8 cellular contexts compared by ENCODE assay signal in the genomic region with DNA sequence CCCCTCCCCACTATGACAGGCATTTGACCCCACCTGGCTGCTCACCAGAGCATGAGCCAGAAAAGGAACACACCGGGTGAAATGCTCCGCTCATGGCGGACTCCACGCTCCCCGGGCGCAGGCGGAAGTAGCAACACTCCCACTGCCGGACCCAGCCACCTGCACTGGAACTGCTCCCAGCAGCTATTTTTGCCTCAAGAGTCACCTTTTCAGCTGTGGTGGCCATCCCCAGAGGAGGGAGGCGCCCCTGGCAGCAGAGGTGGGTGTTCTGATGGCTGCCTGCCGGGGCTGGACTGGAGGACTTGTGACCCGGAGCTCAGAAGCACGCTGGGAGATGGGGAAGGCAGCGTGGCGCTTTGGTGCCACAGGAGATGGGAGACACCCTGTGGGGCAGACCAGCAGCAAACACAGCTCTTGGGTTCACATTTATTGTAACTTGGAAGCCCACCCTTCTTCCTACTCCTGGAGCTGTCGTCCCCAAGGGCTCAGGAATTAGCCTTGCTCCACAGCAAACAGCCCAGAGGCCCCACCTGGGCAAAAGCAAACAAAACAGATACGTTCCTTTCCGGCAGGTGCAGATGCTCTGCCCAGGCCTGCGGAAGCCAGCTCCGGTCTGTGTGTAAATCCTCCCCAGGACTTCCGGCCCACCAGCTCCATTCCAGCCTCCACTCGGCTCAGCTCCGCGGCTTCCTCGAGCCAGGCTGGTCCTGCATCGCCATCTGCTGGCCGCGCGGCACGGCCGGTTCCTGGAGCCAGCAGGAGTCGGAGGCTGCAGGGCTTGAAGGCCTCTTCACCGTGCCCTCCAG. TPM values are rescaled to one million over a fixed set of nuclear protein-coding genes. Genes with fewer than 3 reads are reported as not detected.
DNase-seq lines count a peak whose midpoint lies in the region; TF ChIP-seq lines count a peak whose summit lies in the region.

No MANE protein-coding gene starts in this region.

- H3K36me3 Mint-ChIP-seq in activated naive CD8-positive, alpha-beta T cell treated with anti-CD3 and anti-CD28 coated beads for 36 hours: peaks cover 66% of the 10 kb centered on the region
- no peaks in the 10 kb centered on the region for H3K36me3 Mint-ChIP-seq in glutamatergic neuron (ENCODE audit: unreplicated experiment)

- H3K4me3 ChIP-seq in SU-DHL-6 (ENCODE audit: insufficient read depth, low read length, poor library complexity, severe bottlenecking) (peak overlapping the region; percentile 41), trophoblast cell (ENCODE audit: low read depth, low read length) (no peak overlapping the region), thymus (ENCODE audit: low read length) (peak overlapping the region; percentile 14)

- no peak overlapping the region for H2BK5ac ChIP-seq in trophoblast cell (ENCODE audit: low read depth, low read length, poor library complexity)

- no CpG with 5 or more reads among the region's 32 CpGs for WGBS in trophoblast cell (ENCODE audit: extremely low coverage, insufficient coverage, insufficient read length)
- WGBS in thymus: 41% methylated on average over 32 of the region's 32 CpGs

- peaks cover 5% of the 10 kb centered on the region for H3K79me1 ChIP-seq in trophoblast cell (ENCODE audit: low read length)

- peaks cover 67% of the 10 kb centered on the region for H3F3A ChIP-seq in SU-DHL-6 (ENCODE audit: insufficient read depth)

- peak overlapping the region; percentile 93 for H3K27ac ChIP-seq in SU-DHL-6 (ENCODE audit: low read depth, low read length)
- H3K27ac ChIP-seq in trophoblast cell (ENCODE audit: low read depth, low read length): no peak overlapping the region
- peak overlapping the region; percentile 79 for H3K27ac ChIP-seq in thymus (ENCODE audit: low read depth)

- peaks cover 7 to 22% of the 10 kb centered on the region in 2 experiments for H3K4me1 ChIP-seq in trophoblast cell (ENCODE audit: control insufficient read depth in 1 of 2, insufficient read depth in 2 of 2, low read length in 2 of 2)
- H3K4me1 ChIP-seq in thymus (ENCODE audit: control insufficient read depth, insufficient read depth, low read length): peaks cover 35% of the 10 kb centered on the region

- H2BK12ac ChIP-seq in trophoblast cell (ENCODE audit: low read length): no peak overlapping the region

- peak; percentile 96 for DNase-seq in Ammon's horn (ENCODE audit: low spot score)
- DNase-seq in GM20000 (ENCODE audit: low spot score): peak; percentile 86
- DNase-seq in NCI-H1105 treated with DMSO at 0.1 percent for 48 hours (lab: John Stamatoyannopoulos, UW): peak; percentile 94
- peak; percentile 92 for DNase-seq in activated naive CD8-positive, alpha-beta T cell treated with anti-CD3 and anti-CD28 coated beads for 36 hours
- peak; percentile 96 for DNase-seq in glutamatergic neuron
- peak; percentile 90 to 95 for DNase-seq in trophoblast cell

- H2AFZ ChIP-seq in SU-DHL-6 (ENCODE audit: low read depth, low read length, severe bottlenecking) (no peak overlapping the region), trophoblast cell (ENCODE audit: insufficient read depth, low read length, poor library complexity) (no peak overlapping the region)

- H2BK120ac ChIP-seq in trophoblast cell (ENCODE audit: insufficient read depth, low read length, poor library complexity): no peak overlapping the region

- H3K4me3 Mint-ChIP-seq in activated naive CD8-positive, alpha-beta T cell treated with anti-CD3 and anti-CD28 coated beads for 36 hours: peak overlapping the region; percentile 77
- H3K4me3 Mint-ChIP-seq in glutamatergic neuron (ENCODE audit: unreplicated experiment): peak overlapping the region; percentile 82

- no peak overlapping the region for H3K4ac ChIP-seq in trophoblast cell (ENCODE audit: low read depth, low read length)

- H3K27me3 ChIP-seq in SU-DHL-6 (ENCODE audit: low read length) (no peaks in the 10 kb centered on the region), trophoblast cell (ENCODE audit: insufficient read depth, low read length) (no peaks in the 10 kb centered on the region), thymus (ENCODE audit: control insufficient read depth, insufficient read depth) (no peaks in the 10 kb centered on the region)

- H3K9ac ChIP-seq in SU-DHL-6 (ENCODE audit: low read length): peak overlapping the region; percentile 54
- H3K9ac ChIP-seq in trophoblast cell (ENCODE audit: low read length): no peak overlapping the region

- TF ChIP-seq CTCF in GM20000 (IDR thresholded peaks at IDR 0.05; ENCODE audit: extremely low read depth, missing control alignments) (peak; percentile 100), SU-DHL-6 (IDR thresholded peaks at IDR 0.05; ENCODE audit: insufficient read depth, low read length, poor library complexity, severe bottlenecking) (peak; percentile 96), glutamatergic neuron (IDR thresholded peaks at IDR 0.05; ENCODE audit: partially characterized antibody, unreplicated experiment) (peak; percentile 78)

- H3K4me2 ChIP-seq in SU-DHL-6 (ENCODE audit: low read depth, low read length, poor library complexity, severe bottlenecking) (peak overlapping the region; percentile 67), trophoblast cell (ENCODE audit: low read length) (no peak overlapping the region)

- H3K18ac ChIP-seq in trophoblast cell (ENCODE audit: low read length): no peak overlapping the region

- no peaks in the 10 kb centered on the region for H3K9me2 ChIP-seq in SU-DHL-6 (replicated peaks; ENCODE audit: insufficient read depth, low read length)

- no peak overlapping the region for H4K91ac ChIP-seq in trophoblast cell (ENCODE audit: low read depth, low read length)

- H3K79me2 ChIP-seq in SU-DHL-6 (ENCODE audit: insufficient read depth, low read length) (peaks cover 25% of the 10 kb centered on the region), trophoblast cell (ENCODE audit: control insufficient read depth, insufficient read depth, low read length, poor library complexity) (peaks cover 9% of the 10 kb centered on the region)

- peaks cover 69% of the 10 kb centered on the region for H3K4me1 Mint-ChIP-seq in activated naive CD8-positive, alpha-beta T cell treated with anti-CD3 and anti-CD28 coated beads for 36 hours
- H3K4me1 Mint-ChIP-seq in glutamatergic neuron (ENCODE audit: low read depth, unreplicated experiment): peaks cover 48% of the 10 kb centered on the region

- H3K36me3 ChIP-seq in SU-DHL-6 (ENCODE audit: low read length) (no peaks in the 10 kb centered on the region), trophoblast cell (ENCODE audit: control insufficient read depth in 1 of 2, insufficient read depth in 2 of 2, low read length in 2 of 2) (peaks cover 26 to 37% of the 10 kb centered on the region in 2 experiments), thymus (ENCODE audit: control insufficient read depth, insufficient read depth) (peaks cover 43% of the 10 kb centered on the region)

- H4K12ac ChIP-seq in trophoblast cell (ENCODE audit: low read depth, low read length): no peak overlapping the region

- H3K23ac ChIP-seq in trophoblast cell (ENCODE audit: low read length): no peak overlapping the region

- H4K20me1 ChIP-seq in SU-DHL-6 (ENCODE audit: low read depth, low read length): no peaks in the 10 kb centered on the region; the same call in 1 of the 2 replicates

- no peaks in the 10 kb centered on the region for H3K27me3 Mint-ChIP-seq in activated naive CD8-positive, alpha-beta T cell treated with anti-CD3 and anti-CD28 coated beads for 36 hours
- peaks cover 16% of the 10 kb centered on the region for H3K27me3 Mint-ChIP-seq in glutamatergic neuron (ENCODE audit: unreplicated experiment)

- no peak overlapping the region for H4K8ac ChIP-seq in trophoblast cell (ENCODE audit: low read depth, low read length)

- no peak overlapping the region for H3K14ac ChIP-seq in trophoblast cell (ENCODE audit: low read length)

- no peak overlapping the region for H2AK5ac ChIP-seq in trophoblast cell (ENCODE audit: low read length)

- H3K9me3 ChIP-seq in SU-DHL-6 (ENCODE audit: insufficient read depth, low read length) (no peaks in the 10 kb centered on the region), trophoblast cell (ENCODE audit: insufficient read depth, low read depth, low read length) (no peaks in the 10 kb centered on the region), thymus (ENCODE audit: control insufficient read depth) (no peaks in the 10 kb centered on the region)

- no peaks in the 10 kb centered on the region for H3K9me3 Mint-ChIP-seq in activated naive CD8-positive, alpha-beta T cell treated with anti-CD3 and anti-CD28 coated beads for 36 hours
- peaks cover 13% of the 10 kb centered on the region for H3K9me3 Mint-ChIP-seq in glutamatergic neuron (ENCODE audit: unreplicated experiment)

- H3K27ac Mint-ChIP-seq in activated naive CD8-positive, alpha-beta T cell treated with anti-CD3 and anti-CD28 coated beads for 36 hours: peak overlapping the region; percentile 78
- H3K27ac Mint-ChIP-seq in glutamatergic neuron (ENCODE audit: unreplicated experiment): peak overlapping the region; percentile 98

RNA-seq across cellular contexts. Expression of a gene that starts 3.7 kb away (rescaled TPM):
- total RNA-seq in activated naive CD8-positive, alpha-beta T cell treated with anti-CD3 and anti-CD28 coated beads for 36 hours: 100 to 1,000 TPM; 104 to 113 TPM
- total RNA-seq in glutamatergic neuron (ENCODE audit: unreplicated experiment): 59.6 TPM
- 87.1 and 87.7 TPM in 2 replicates for polyA plus RNA-seq in trophoblast cell (2013)
- polyA plus RNA-seq in thymus: 127 TPM

RNA-seq across cellular contexts. Expression of a gene that starts 8.5 kb away (rescaled TPM):
- total RNA-seq in activated naive CD8-positive, alpha-beta T cell treated with anti-CD3 and anti-CD28 coated beads for 36 hours: 100 to 1,000 TPM; 806 to 814 TPM
- total RNA-seq in glutamatergic neuron (ENCODE audit: unreplicated experiment): 509 TPM
- polyA plus RNA-seq in trophoblast cell (2013): 602 and 615 TPM in 2 replicates
- 520 TPM for polyA plus RNA-seq in thymus

RNA-seq across cellular contexts. Expression of a gene that starts 26.8 kb away (rescaled TPM):
- total RNA-seq in activated naive CD8-positive, alpha-beta T cell treated with anti-CD3 and anti-CD28 coated beads for 36 hours: 10 to 100 TPM; 62.9 to 65.0 TPM
- total RNA-seq in glutamatergic neuron (ENCODE audit: unreplicated experiment): 40.0 TPM
- polyA plus RNA-seq in trophoblast cell (2013): 26.5 and 27.5 TPM in 2 replicates
- polyA plus RNA-seq in thymus: 8.7 TPM

RNA-seq across cellular contexts. Expression of a gene that starts 41.7 kb away (rescaled TPM):
- under 1 TPM; 0.26 to 0.27 TPM for total RNA-seq in activated naive CD8-positive, alpha-beta T cell treated with anti-CD3 and anti-CD28 coated beads for 36 hours
- 0.12 TPM for total RNA-seq in glutamatergic neuron (ENCODE audit: unreplicated experiment)
- polyA plus RNA-seq in trophoblast cell (2013): 0.08 and 0.10 TPM in 2 replicates
- polyA plus RNA-seq in thymus: 0.68 TPM
